23 cellular contexts compared by ENCODE assay signal in the genomic region with DNA sequence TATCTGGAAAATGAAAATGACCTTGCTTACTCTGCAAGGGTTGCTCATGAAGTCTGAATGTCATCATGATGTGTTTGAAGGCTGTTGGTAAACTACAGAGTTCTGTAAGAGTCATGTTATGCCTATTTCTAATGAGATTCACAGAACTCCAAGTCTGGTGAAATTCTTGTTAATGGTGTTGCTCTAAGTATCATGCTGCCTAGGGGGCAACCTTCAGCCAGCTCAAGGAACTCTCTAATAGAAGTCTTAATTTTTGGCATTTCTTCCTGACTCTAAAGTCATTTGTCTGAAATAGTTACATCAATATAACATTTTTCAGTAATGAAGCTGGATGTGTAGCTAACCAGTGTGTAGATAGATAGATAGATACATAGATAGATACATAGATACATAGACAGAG.
DNase-seq lines count a peak whose midpoint lies in the region; ATAC-seq, FAIRE-seq and TF ChIP-seq lines count a peak whose summit lies in the region.
"Had no signal": no experiment of that assay in that cellular context is flagged by ENCODE, and none has a peak within 500 bp of the region (broad histone marks: within the 10 kb centered on the region; RNA-seq: fewer than 3 reads in every experiment).

No MANE protein-coding gene starts in this region.

- H3K9me3 Mint-ChIP-seq in nephron = no peaks in the 10 kb centered on the region
- no peaks in the 10 kb centered on the region for H3K9me3 Mint-ChIP-seq in activated naive CD8-positive, alpha-beta T cell treated with anti-CD3 and anti-CD28 coated beads, Interleukin-2, amount 50 U/mL, for 24 hours
- H3K9me3 Mint-ChIP-seq: activated CD4-positive, alpha-beta T cell treated with anti-CD3 and anti-CD28 coated beads, Interleukin-2, amount 10 ng/mL, durations not matched to agents 7 days and 5 days; activated T-helper 2 cell treated with anti-CD3 and anti-CD28 coated beads, Interferon-gamma antibody, Interleukin-2, Interleukin-4, amounts not matched to agents 10 μg/mL and 5 μg/mL and 100 μg/mL, durations not matched to agents 14 hours and 24 hours and 36 hours; stimulated activated naive B cell treated with anti-CD40 and anti-IgM and Interleukin-4, amounts not matched to agents 10 μg/mL and 1 μg/mL and 100 μg/mL, for 72 hours had no signal

- H3K27ac Mint-ChIP-seq in nephron = peak overlapping the region; percentile 15 to 45 (median 26)
- H3K27ac Mint-ChIP-seq in activated naive CD8-positive, alpha-beta T cell treated with anti-CD3 and anti-CD28 coated beads, Interleukin-2, amount 50 U/mL, for 24 hours = no peak overlapping the region
- H3K27ac Mint-ChIP-seq: activated CD4-positive, alpha-beta T cell treated with anti-CD3 and anti-CD28 coated beads, Interleukin-2, amount 10 ng/mL, durations not matched to agents 7 days and 5 days; activated T-helper 2 cell treated with anti-CD3 and anti-CD28 coated beads, Interferon-gamma antibody, Interleukin-2, Interleukin-4, amounts not matched to agents 10 μg/mL and 5 μg/mL and 100 μg/mL, durations not matched to agents 14 hours and 24 hours and 36 hours; stimulated activated naive B cell treated with anti-CD40 and anti-IgM and Interleukin-4, amounts not matched to agents 10 μg/mL and 1 μg/mL and 100 μg/mL, for 72 hours; T-helper 17 cell had no signal

- H3K4me3 ChIP-seq in A549 = no peak overlapping the region
- H3K4me3 ChIP-seq: hepatocyte, mucosa of descending colon, prostate gland, SK-N-MC, testis had no signal

- no peak for TF ChIP-seq EP300 in A549 (IDR thresholded peaks at IDR 0.05)

- no peak for ATAC-seq in A549
- no peak for ATAC-seq in HG03139 (IDR thresholded peaks at IDR 0.05; ENCODE audit: unreplicated experiment)
- no peak for ATAC-seq in activated naive CD8-positive, alpha-beta T cell treated with anti-CD3 and anti-CD28 coated beads, Interleukin-2, amount 50 U/mL, for 24 hours
- ATAC-seq: mucosa of descending colon; stimulated activated naive B cell treated with anti-CD40 and anti-IgM and Interleukin-4, amounts not matched to agents 10 μg/mL and 1 μg/mL and 100 μg/mL, for 72 hours; T-helper 17 cell had no signal

- DNase-seq in A549 (ENCODE audit: low read depth in 1 of 2, low spot score in 1 of 2) = no peak
- peak; percentile 2 for DNase-seq in M059J (ENCODE audit: low read depth)
- peak; percentile 48 for DNase-seq in astrocyte of the hippocampus (ENCODE audit: low read depth, low spot score)
- no peak for DNase-seq in NCI-H774 (lab: John Stamatoyannopoulos, UW)
- DNase-seq in activated effector memory CD4-positive, alpha-beta T cell treated with Interleukin-2 at 50 U/mL for 16 hours = no peak
- no peak for DNase-seq in activated naive CD8-positive, alpha-beta T cell treated with anti-CD3 and anti-CD28 coated beads, Interleukin-2, amount 50 U/mL, for 24 hours
- DNase-seq: activated CD4-positive, alpha-beta T cell treated with anti-CD3 and anti-CD28 coated beads, Interleukin-2, amount 10 ng/mL, durations not matched to agents 7 days and 5 days; mucosa of descending colon; NCI-H1092 treated with DMSO at 0.1 percent for 48 hours; NCI-H2029 treated with DMSO at 0.1 percent for 48 hours; small intestine; stimulated activated CD4-positive, alpha-beta T cell treated with anti-CD3 and anti-CD28 coated beads, Interleukin-2, amount 100 ng/mL, for 24 hours; stimulated activated naive B cell treated with anti-CD40 and anti-IgM and Interleukin-4, amounts not matched to agents 10 μg/mL and 1 μg/mL and 100 μg/mL, for 72 hours; T-helper 17 cell; testis had no signal

- H3K4me1 ChIP-seq in A549 = no peaks in the 10 kb centered on the region
- H3K4me1 ChIP-seq: prostate gland, testis had no signal

- CTCF ChIA-PET in A549 (lab: Yijun Ruan, JAX) = no interaction called here

- H3K36me3 Mint-ChIP-seq in nephron (ENCODE audit: low read depth) = peaks cover 6% of the 10 kb centered on the region
- no peaks in the 10 kb centered on the region for H3K36me3 Mint-ChIP-seq in activated naive CD8-positive, alpha-beta T cell treated with anti-CD3 and anti-CD28 coated beads, Interleukin-2, amount 50 U/mL, for 24 hours (ENCODE audit: low read depth)
- H3K36me3 Mint-ChIP-seq: stimulated activated naive B cell treated with anti-CD40 and anti-IgM and Interleukin-4, amounts not matched to agents 10 μg/mL and 1 μg/mL and 100 μg/mL, for 72 hours had no signal

- H3K27ac ChIP-seq in A549 = no peak overlapping the region
- H3K27ac ChIP-seq: hepatocyte, prostate gland, SK-N-MC, testis had no signal

- POLR2A ChIA-PET in A549 (lab: Yijun Ruan, JAX) = no interaction called here

- H3K4me1 Mint-ChIP-seq in nephron = peaks cover 21% of the 10 kb centered on the region
- H3K4me1 Mint-ChIP-seq in activated naive CD8-positive, alpha-beta T cell treated with anti-CD3 and anti-CD28 coated beads, Interleukin-2, amount 50 U/mL, for 24 hours = no peaks in the 10 kb centered on the region
- H3K4me1 Mint-ChIP-seq: activated CD4-positive, alpha-beta T cell treated with anti-CD3 and anti-CD28 coated beads, Interleukin-2, amount 10 ng/mL, durations not matched to agents 7 days and 5 days; stimulated activated naive B cell treated with anti-CD40 and anti-IgM and Interleukin-4, amounts not matched to agents 10 μg/mL and 1 μg/mL and 100 μg/mL, for 72 hours; T-helper 17 cell had no signal

- TF ChIP-seq RAD21 in A549 (conservative IDR thresholded peaks at IDR 0.05 in 1 of 2, IDR thresholded peaks at IDR 0.05 in 1 of 2) = no peak; a peak in 1 of 5 replicates

- no peak overlapping the region for H3K4me2 ChIP-seq in A549
- H3K4me2 ChIP-seq: hepatocyte had no signal

- H3K27me3 Mint-ChIP-seq in nephron (ENCODE audit: low read depth) = no peaks in the 10 kb centered on the region
- H3K27me3 Mint-ChIP-seq in activated naive CD8-positive, alpha-beta T cell treated with anti-CD3 and anti-CD28 coated beads, Interleukin-2, amount 50 U/mL, for 24 hours = no peaks in the 10 kb centered on the region
- H3K27me3 Mint-ChIP-seq: activated CD4-positive, alpha-beta T cell treated with anti-CD3 and anti-CD28 coated beads, Interleukin-2, amount 10 ng/mL, durations not matched to agents 7 days and 5 days; stimulated activated naive B cell treated with anti-CD40 and anti-IgM and Interleukin-4, amounts not matched to agents 10 μg/mL and 1 μg/mL and 100 μg/mL, for 72 hours; T-helper 17 cell had no signal

- FAIRE-seq in A549 (lab: Jason Lieb, UNC) = peak; percentile 18
- FAIRE-seq: A204.1, frontal cortex, small intestine had no signal

- no peak for TF ChIP-seq POLR2A in A549 (IDR thresholded peaks at IDR 0.05; ENCODE audit: low read length)

- H3K9me3 ChIP-seq in A549 = no peaks in the 10 kb centered on the region
- H3K9me3 ChIP-seq: mucosa of descending colon, prostate gland, testis had no signal

- no peak for TF ChIP-seq CTCF in A549 (IDR thresholded peaks at IDR 0.05)
- no peak for TF ChIP-seq CTCF in nephron (IDR thresholded peaks at IDR 0.05; ENCODE audit: unreplicated experiment in 3 of 3)

- no peak overlapping the region for H3K4me3 Mint-ChIP-seq in nephron
- H3K4me3 Mint-ChIP-seq in activated naive CD8-positive, alpha-beta T cell treated with anti-CD3 and anti-CD28 coated beads, Interleukin-2, amount 50 U/mL, for 24 hours = no peak overlapping the region
- H3K4me3 Mint-ChIP-seq: activated CD4-positive, alpha-beta T cell treated with anti-CD3 and anti-CD28 coated beads, Interleukin-2, amount 10 ng/mL, durations not matched to agents 7 days and 5 days; stimulated activated naive B cell treated with anti-CD40 and anti-IgM and Interleukin-4, amounts not matched to agents 10 μg/mL and 1 μg/mL and 100 μg/mL, for 72 hours; T-helper 17 cell had no signal

TF ChIP-seq in A549, 52 proteins besides CTCF, POLR2A, EP300 and RAD21 (continues in another document):
- TF ChIP-seq NR3C1 (IDR thresholded peaks at IDR 0.05) (no peak), GATA3 (IDR thresholded peaks at IDR 0.05; ENCODE audit: borderline replicate concordance) (no peak), HOXA7 (CRISPR knock-in tag; IDR thresholded peaks at IDR 0.05) (no peak), CEBPB (IDR thresholded peaks at IDR 0.05) (no peak), ESRRA (IDR thresholded peaks at IDR 0.05; ENCODE audit: borderline replicate concordance, low read length) (no peak), SMC3 (IDR thresholded peaks at IDR 0.05) (no peak), CHD4 (IDR thresholded peaks at IDR 0.05; ENCODE audit: borderline replicate concordance) (no peak), ZSCAN20 (CRISPR knock-in tag; IDR thresholded peaks at IDR 0.05) (no peak), FOSB (CRISPR knock-in tag; IDR thresholded peaks at IDR 0.05) (no peak), RFX5 (IDR thresholded peaks at IDR 0.05) (no peak)
- TF ChIP-seq, protein P1, sequence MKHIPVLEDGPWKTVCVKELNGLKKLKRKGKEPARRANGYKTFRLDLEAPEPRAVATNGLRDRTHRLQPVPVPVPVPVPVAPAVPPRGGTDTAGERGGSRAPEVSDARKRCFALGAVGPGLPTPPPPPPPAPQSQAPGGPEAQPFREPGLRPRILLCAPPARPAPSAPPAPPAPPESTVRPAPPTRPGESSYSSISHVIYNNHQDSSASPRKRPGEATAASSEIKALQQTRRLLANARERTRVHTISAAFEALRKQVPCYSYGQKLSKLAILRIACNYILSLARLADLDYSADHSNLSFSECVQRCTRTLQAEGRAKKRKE (CRISPR knock-in tag; IDR thresholded peaks at IDR 0.05; ENCODE audit: low read depth) = no peak
- TF ChIP-seq, protein P2, sequence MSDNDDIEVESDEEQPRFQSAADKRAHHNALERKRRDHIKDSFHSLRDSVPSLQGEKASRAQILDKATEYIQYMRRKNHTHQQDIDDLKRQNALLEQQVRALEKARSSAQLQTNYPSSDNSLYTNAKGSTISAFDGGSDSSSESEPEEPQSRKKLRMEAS (IDR thresholded peaks at IDR 0.05) = no peak
- TF ChIP-seq, protein P3, sequence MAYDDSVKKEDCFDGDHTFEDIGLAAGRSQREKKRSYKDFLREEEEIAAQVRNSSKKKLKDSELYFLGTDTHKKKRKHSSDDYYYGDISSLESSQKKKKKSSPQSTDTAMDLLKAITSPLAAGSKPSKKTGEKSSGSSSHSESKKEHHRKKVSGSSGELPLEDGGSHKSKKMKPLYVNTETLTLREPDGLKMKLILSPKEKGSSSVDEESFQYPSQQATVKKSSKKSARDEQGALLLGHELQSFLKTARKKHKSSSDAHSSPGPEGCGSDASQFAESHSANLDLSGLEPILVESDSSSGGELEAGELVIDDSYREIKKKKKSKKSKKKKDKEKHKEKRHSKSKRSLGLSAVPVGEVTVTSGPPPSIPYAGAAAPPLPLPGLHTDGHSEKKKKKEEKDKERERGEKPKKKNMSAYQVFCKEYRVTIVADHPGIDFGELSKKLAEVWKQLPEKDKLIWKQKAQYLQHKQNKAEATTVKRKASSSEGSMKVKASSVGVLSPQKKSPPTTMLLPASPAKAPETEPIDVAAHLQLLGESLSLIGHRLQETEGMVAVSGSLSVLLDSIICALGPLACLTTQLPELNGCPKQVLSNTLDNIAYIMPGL (CRISPR knock-in tag; IDR thresholded peaks at IDR 0.05; ENCODE audit: borderline replicate concordance) = no peak

Comparison
In these comparisons a context has a peak if more than half of its experiments do, and no peak if none do; other contexts are left out.
1. DNase-seq: peak in M059J (single experiment) and astrocyte of the hippocampus (single experiment); none in A549 (0 of 2), NCI-H774 (single experiment), activated effector memory CD4-positive, alpha-beta T cell treated with Interleukin-2 at 50 U/mL for 16 hours (single experiment) and activated naive CD8-positive, alpha-beta T cell treated with anti-CD3 and anti-CD28 coated beads, Interleukin-2, amount 50 U/mL, for 24 hours (single experiment).